1 cellular context compared by ENCODE assay signal in genomic region chr11:14127679-14128078, GRCh38.
TF ChIP-seq lines count a peak whose summit lies in the region.

No MANE protein-coding gene starts in this region.

TF ChIP-seq in H1, 55 proteins besides CTCF, POLR2A, EP300 and RAD21 (continued from another document):
- no peak for TF ChIP-seq SP1 (IDR thresholded peaks at IDR 0.05; ENCODE audit: low read depth, low read length)
- TF ChIP-seq SUZ12 (IDR thresholded peaks at IDR 0.05; ENCODE audit: low read length), result no peak
- no peak for TF ChIP-seq KDM1A (IDR thresholded peaks at IDR 0.05; ENCODE audit: borderline replicate concordance, low read length)
- TF ChIP-seq SIRT6 (IDR thresholded peaks at IDR 0.05; ENCODE audit: low read length), result no peak
- no peak for TF ChIP-seq CTBP2 (IDR thresholded peaks at IDR 0.05; ENCODE audit: borderline replicate concordance, insufficient read depth, insufficient read length, low read length)
- no peak for TF ChIP-seq HDAC6 (IDR thresholded peaks at IDR 0.05; ENCODE audit: low read depth, low read length)
